In genomic region chr12:82210882-82211281, GRCh38 we compare ENCODE assay signal across 27 cellular contexts.
"Had no signal": no experiment of that assay in that cellular context is flagged by ENCODE, and none has a peak within 500 bp of the region (broad histone marks: within the 10 kb centered on the region; RNA-seq: fewer than 3 reads in every experiment).

No MANE protein-coding gene starts in this region.

- H3K4me3 ChIP-seq: stomach, suprapubic skin, testis, thoracic aorta, thyroid gland, tibial artery, tibial nerve, transverse colon, upper lobe of left lung, upper lobe of right lung, uterus, vagina had no signal

- H3K9me3 ChIP-seq: testis, thyroid gland, uterus, vagina had no signal

- DNase-seq: stimulated activated CD4-positive, alpha-beta T cell treated with anti-CD3 and anti-CD28 coated beads, Interleukin-2, amount 100 ng/mL, for 48 hours; stimulated activated CD4-positive, alpha-beta T cell treated with anti-CD3 and anti-CD28 coated beads, Interleukin-4, amount 100 ng/mL, for 1 hour; stimulated activated CD4-positive, alpha-beta T cell treated with anti-CD3 and anti-CD28 coated beads, Interleukin-4, amount 100 ng/mL, for 24 hours; stimulated activated CD4-positive, alpha-beta T cell treated with anti-CD3 and anti-CD28 coated beads, Interleukin-4, amount 100 ng/mL, for 4 hours; stimulated activated CD8-positive, alpha-beta memory T cell treated with anti-CD3 and anti-CD28 coated beads, Interleukin-4, amount 100 ng/mL, for 48 hours; stimulated activated naive B cell treated with anti-CD40 and anti-IgM and Interleukin-4, amounts not matched to agents 10 μg/mL and 1 μg/mL and 100 μg/mL, for 72 hours; stimulated activated naive CD4-positive, alpha-beta T cell; stimulated activated naive CD4-positive, alpha-beta T cell treated with Interleukin-2 at 50 U/mL for 16 hours; stimulated activated naive CD8-positive, alpha-beta T cell treated with anti-CD3 and anti-CD28 coated beads, Interleukin-15, amount 100 ng/mL, for 72 hours; stimulated activated naive CD8-positive, alpha-beta T cell treated with anti-CD3 and anti-CD28 coated beads, Interleukin-15, Interleukin-2, amounts not matched to agents 100 U/mL and 50 U/mL, for 24 hours; stomach; substantia nigra; testis; thyroid gland; tibial artery; transverse colon; trophoblast cell; upper lobe of left lung; upper lobe of right lung; uterus had no signal

- H3K27me3 ChIP-seq: stomach, suprapubic skin, testis, thyroid gland, tibial artery, tibial nerve, transverse colon, upper lobe of left lung, upper lobe of right lung, uterus, vagina had no signal

- H3K36me3 ChIP-seq: stomach, suprapubic skin, thoracic aorta, thyroid gland, tibial artery, tibial nerve, transverse colon, upper lobe of left lung, upper lobe of right lung, uterus, vagina had no signal

- H3K4me1 ChIP-seq: stomach, suprapubic skin, testis, thyroid gland, tibial artery, tibial nerve, transverse colon, upper lobe of left lung, upper lobe of right lung, uterus, vagina had no signal

- ATAC-seq: stimulated activated effector memory CD8-positive, alpha-beta T cell treated with anti-CD3 and anti-CD28 coated beads, Interleukin-12 subunit alpha, Interleukin-12 subunit beta, amount 100 ng/mL, for 72 hours; stimulated activated memory B cell treated with anti-CD40 and anti-IgM and Interleukin-4, amounts not matched to agents 10 μg/mL and 1 μg/mL and 100 μg/mL, for 72 hours; stimulated activated naive B cell treated with anti-CD40 and anti-IgM and Interleukin-4, amounts not matched to agents 10 μg/mL and 1 μg/mL and 100 μg/mL, for 72 hours; stimulated activated naive CD8-positive, alpha-beta T cell treated with anti-CD3 and anti-CD28 coated beads, Interleukin-15, amount 100 ng/mL, for 72 hours; stimulated activated naive CD8-positive, alpha-beta T cell treated with anti-CD3 and anti-CD28 coated beads, Interleukin-15, Interleukin-2, amounts not matched to agents 100 U/mL and 50 U/mL, for 24 hours; upper lobe of right lung had no signal

- FAIRE-seq: urothelium cell line had no signal

- H3K27ac ChIP-seq: stomach, suprapubic skin, testis, thoracic aorta, thyroid gland, tibial artery, tibial nerve, transverse colon, upper lobe of left lung, upper lobe of right lung, uterus, vagina had no signal
